In genomic region chr4:110867251-110867960, GRCh38 we compare ENCODE assay signal across 11 cellular contexts.
DNase-seq lines count a peak whose midpoint lies in the region; ATAC-seq and TF ChIP-seq lines count a peak whose summit lies in the region.
"Had no signal": no experiment of that assay in that cellular context is flagged by ENCODE, and none has a peak within 500 bp of the region (broad histone marks: within the 10 kb centered on the region; RNA-seq: fewer than 3 reads in every experiment).

No MANE protein-coding gene starts in this region.

- no peak overlapping the region for H3K4ac ChIP-seq in IMR-90 (ENCODE audit: low read depth, low read length)

- H3K9ac ChIP-seq in IMR-90 (ENCODE audit: low read depth, low read length) = no peak overlapping the region
- H3K9ac ChIP-seq: KMS-11 had no signal

- no peak overlapping the region for H4K91ac ChIP-seq in IMR-90 (ENCODE audit: insufficient read depth, low read depth, low read length)

- intact Hi-C loops in IMR-90 (cut with micrococcal nuclease) = loop anchor here (10.0 kb wide), 1 partner anchor 767 kb away; no protein-coding TSS in a partner anchor
- intact Hi-C loops in lower lobe of right lung (cut with DNase I) = no loop called here

- H2BK15ac ChIP-seq in IMR-90 (ENCODE audit: low read depth, low read length) = no peak overlapping the region

- dilution Hi-C loops in IMR-90 (cut with HindIII; ENCODE audit: low sequenced_read_pairs, unreplicated experiment) = no loop called here

- no peak for TF ChIP-seq POLR2A in IMR-90 (IDR thresholded peaks at IDR 0.05; ENCODE audit: low read depth, low read length)

- no peak overlapping the region; the same call in 1 of the 2 replicates for H4K5ac ChIP-seq in IMR-90 (ENCODE audit: low read depth, low read length)

- H3K27ac ChIP-seq in IMR-90 (ENCODE audit: insufficient read depth, low read length) = no peak overlapping the region
- no peak overlapping the region for H3K27ac ChIP-seq in lower lobe of right lung
- H3K27ac ChIP-seq: gastrocnemius medialis, KMS-11 had no signal

- H3K23ac ChIP-seq in IMR-90 (ENCODE audit: low read depth, low read length) = no peak overlapping the region

- no peak overlapping the region for H3K4me3 ChIP-seq in IMR-90 (ENCODE audit: insufficient read depth, low read depth, low read length)
- no peak overlapping the region for H3K4me3 ChIP-seq in lower lobe of right lung
- H3K4me3 ChIP-seq: gastrocnemius medialis had no signal

- no peak overlapping the region for H2BK5ac ChIP-seq in IMR-90 (ENCODE audit: low read depth, low read length, poor library complexity, severe bottlenecking)

- no peak overlapping the region for H2AK5ac ChIP-seq in IMR-90 (ENCODE audit: low read depth, low read length)

- CTCF ChIA-PET in IMR-90 (lab: Yijun Ruan, JAX) = no interaction called here

- WGBS in IMR-90 (ENCODE audit: extremely low coverage in 2 of 2, insufficient read length in 1 of 2), 2 experiments = no CpG with 5 or more reads among the region's 3 CpGs

- H2BK120ac ChIP-seq in IMR-90 (ENCODE audit: low read depth, low read length) = no peak overlapping the region

- H3K4me2 ChIP-seq in IMR-90 (ENCODE audit: low read depth, low read length) = no peak overlapping the region
- H3K4me2 ChIP-seq: KMS-11 had no signal

- BruUV-seq in IMR-90 (replicated peaks; lab: Mats Ljungman, UMichigan) = no TSS peak

- ATAC-seq in GM18498 (IDR thresholded peaks at IDR 0.05; ENCODE audit: unreplicated experiment) = peak; percentile 79
- peak; percentile 72 for ATAC-seq in GM19463 (IDR thresholded peaks at IDR 0.05; ENCODE audit: unreplicated experiment)
- peak; percentile 71 for ATAC-seq in HG02885 (IDR thresholded peaks at IDR 0.05; ENCODE audit: poor library complexity, unreplicated experiment)
- 0 out of 2 replicates have a peak, but pooled peaks have one; percentile 18 for ATAC-seq in IMR-90 (ENCODE audit: low read depth)
- ATAC-seq in lower lobe of right lung = no peak
- ATAC-seq: activated T-cell treated with anti-CD3 and anti-CD28 coated beads, Interleukin-2, amount 50 U/mL, for 4 hours; gastrocnemius medialis had no signal

- no peak for TF ChIP-seq CTCF in IMR-90 (conservative IDR thresholded peaks at IDR 0.05; ENCODE audit: low read depth, low read length)
- no peak for TF ChIP-seq CTCF in lower lobe of right lung (IDR thresholded peaks at IDR 0.05)

- H4K20me1 ChIP-seq in IMR-90 (ENCODE audit: insufficient read depth, low read length) = no peaks in the 10 kb centered on the region

- H3K9me3 ChIP-seq in IMR-90 (ENCODE audit: control insufficient read depth, insufficient read depth, low read length) (no peaks in the 10 kb centered on the region), lower lobe of right lung (no peaks in the 10 kb centered on the region)
- H3K9me3 ChIP-seq: gastrocnemius medialis had no signal

- H2BK20ac ChIP-seq in IMR-90 (ENCODE audit: low read depth, low read length) = no peak overlapping the region

- no peak overlapping the region for H3K56ac ChIP-seq in IMR-90 (ENCODE audit: extremely low read depth, insufficient read depth, low read length)

- H3K14ac ChIP-seq in IMR-90 (replicated peaks; ENCODE audit: low read depth, low read length) = no peak overlapping the region

- no peak overlapping the region for H2AFZ ChIP-seq in IMR-90 (replicated peaks; ENCODE audit: low read length, poor library complexity)

- H3K4me1 ChIP-seq in IMR-90 (ENCODE audit: control insufficient read depth, insufficient read depth, low read length) = peaks cover 2% of the 10 kb centered on the region
- peaks cover 7% of the 10 kb centered on the region for H3K4me1 ChIP-seq in lower lobe of right lung

- no peak for DNase-seq in IMR-90
- no peak for DNase-seq in retina
- DNase-seq in cerebellar nuclear complex (lab: John Stamatoyannopoulos, UW) = no peak
- DNase-seq in NCI-H345 treated with DMSO at 0.1 percent for 48 hours (lab: John Stamatoyannopoulos, UW; ENCODE audit: unreplicated experiment) = no peak
- no peak for DNase-seq in lower lobe of right lung
- DNase-seq: activated T-cell treated with anti-CD3 and anti-CD28 coated beads, Interleukin-2, amount 50 U/mL, for 4 hours; gastrocnemius medialis had no signal

- peak overlapping the region; percentile 74; the same call in 1 of the 2 replicates for H3K18ac ChIP-seq in IMR-90 (ENCODE audit: low read depth, low read length)

- in situ Hi-C loops in IMR-90 (cut with MboI; ENCODE audit: low sequenced_read_pairs) = no loop called here

- TF ChIP-seq RAD21 in IMR-90 (IDR thresholded peaks at IDR 0.05; ENCODE audit: low read length) = no peak

- H4K8ac ChIP-seq in IMR-90 (ENCODE audit: low read depth in 2 of 2, low read length in 2 of 2) = no peak overlapping the region

- H3K9me1 ChIP-seq in IMR-90 (ENCODE audit: insufficient read depth, low read length) = no peaks in the 10 kb centered on the region

- POLR2A ChIA-PET in IMR-90 (lab: Charles Lee; ENCODE audit: unreplicated experiment) = no interaction called here

- H3K79me1 ChIP-seq in IMR-90 (ENCODE audit: low read depth in 1 of 2, low read length in 2 of 2) = no peaks in the 10 kb centered on the region

- no peaks in the 10 kb centered on the region for H3K36me3 ChIP-seq in IMR-90 (ENCODE audit: control insufficient read depth, insufficient read depth, low read length)
- no peaks in the 10 kb centered on the region for H3K36me3 ChIP-seq in lower lobe of right lung
- H3K36me3 ChIP-seq: gastrocnemius medialis had no signal

- no peaks in the 10 kb centered on the region for H3K27me3 ChIP-seq in IMR-90 (ENCODE audit: control insufficient read depth, insufficient read depth, low read length)
- no peaks in the 10 kb centered on the region for H3K27me3 ChIP-seq in lower lobe of right lung (ENCODE audit: low read depth)
- H3K27me3 ChIP-seq: gastrocnemius medialis had no signal

- H2AK9ac ChIP-seq in IMR-90 (replicated peaks; ENCODE audit: low read depth, low read length, poor library complexity) = no peak overlapping the region

TF ChIP-seq in IMR-90, 13 proteins besides CTCF, POLR2A, EP300 and RAD21:
- no peak for TF ChIP-seq CHD1 (IDR thresholded peaks at IDR 0.05; ENCODE audit: low read depth, low read length)
- TF ChIP-seq CEBPB (IDR thresholded peaks at IDR 0.05; ENCODE audit: low read depth, low read length) = no peak
- TF ChIP-seq MAZ (IDR thresholded peaks at IDR 0.05; ENCODE audit: borderline replicate concordance, low read depth, low read length) = no peak
- TF ChIP-seq USF2 (IDR thresholded peaks at IDR 0.05; ENCODE audit: low read depth, low read length) = no peak
- no peak for TF ChIP-seq NFE2L2 (IDR thresholded peaks at IDR 0.05; ENCODE audit: low read depth, low read length)
- no peak for TF ChIP-seq MXI1 (IDR thresholded peaks at IDR 0.05; ENCODE audit: borderline replicate concordance, low read depth, low read length)
- no peak for TF ChIP-seq ELK1 (IDR thresholded peaks at IDR 0.05; ENCODE audit: borderline replicate concordance, low read depth, low read length)
- no peak for TF ChIP-seq RFX5 (IDR thresholded peaks at IDR 0.05; ENCODE audit: low read depth, low read length)
- TF ChIP-seq MAFK (IDR thresholded peaks at IDR 0.05; ENCODE audit: low read depth, low read length) = no peak
- no peak for TF ChIP-seq BHLHE40 (IDR thresholded peaks at IDR 0.05; ENCODE audit: low read depth, low read length)
- TF ChIP-seq FOS (IDR thresholded peaks at IDR 0.05; ENCODE audit: low read depth, low read length) = no peak
- no peak for TF ChIP-seq RCOR1 (IDR thresholded peaks at IDR 0.05; ENCODE audit: insufficient replicate concordance, low read length)
- TF ChIP-seq SMC3 (IDR thresholded peaks at IDR 0.05; ENCODE audit: low read depth, low read length) = no peak
TF ChIP-seq in IMR-90: peak in this region for 0.

Comparison
In these comparisons a context has a peak if more than half of its experiments do, and no peak if none do; other contexts are left out.
1. ATAC-seq: peak in GM18498 (single experiment), GM19463 (single experiment), HG02885 (single experiment) and IMR-90 (single experiment); none in lower lobe of right lung (0 of 2).